ENCODE assay signal across 8 cellular contexts in genomic region chr19:29694669-29695627, GRCh38. TPM values are rescaled to one million over a fixed set of nuclear protein-coding genes. Genes with fewer than 3 reads are reported as not detected.
DNase-seq lines count a peak whose midpoint lies in the region; ATAC-seq and TF ChIP-seq lines count a peak whose summit lies in the region.

No MANE protein-coding gene starts in this region.

- intact Hi-C loops in esophagus squamous epithelium (cut with DNase I), result loop anchor here (10.0 kb wide), 1 partner anchor 80 kb away; no protein-coding TSS in a partner anchor
- intact Hi-C loops in natural killer cell (cut with micrococcal nuclease), result loop anchor here (1.0 kb wide), 1 partner anchor 21 kb away; no protein-coding TSS in a partner anchor

- TF ChIP-seq CTCF in BJ (IDR thresholded peaks at IDR 0.05; ENCODE audit: insufficient read depth, low read depth, low read length), result peak; percentile 97
- TF ChIP-seq CTCF in esophagus squamous epithelium (IDR thresholded peaks at IDR 0.05), result peak; percentile 73 to 82 (median 78)
- TF ChIP-seq CTCF in natural killer cell (IDR thresholded peaks at IDR 0.05), result peak; percentile 86

- DNase-seq in BJ (ENCODE audit: low read depth) (no peak), OCI-M2 (lab: John Stamatoyannopoulos, UW; ENCODE audit: unreplicated experiment) (peak; percentile 89), esophagus squamous epithelium (lab: John Stamatoyannopoulos, UW) (no peak), natural killer cell (peak; percentile 79)
- peak; percentile 81 for DNase-seq in activated T-cell treated with anti-CD3 and anti-CD28 coated beads, Interleukin-2, amount 50 U/mL, for 4 hours
- DNase-seq in stimulated activated naive CD8-positive, alpha-beta T cell treated with anti-CD3 and anti-CD28 coated beads, Interleukin-15, amount 100 ng/mL, for 72 hours, result peak; percentile 80 to 86

- H3K27ac Mint-ChIP-seq in natural killer cell, result peak overlapping the region; percentile 76 to 87
- H3K27ac Mint-ChIP-seq in stimulated activated naive CD8-positive, alpha-beta T cell treated with anti-CD3 and anti-CD28 coated beads, Interleukin-15, amount 100 ng/mL, for 72 hours, result peak overlapping the region; percentile 66 to 87

- peak overlapping the region in 1 of 4 donors; percentile 52 for H3K27ac ChIP-seq in esophagus squamous epithelium

- peaks cover 0 to 11% (median 0%) of the 10 kb centered on the region in 3 donors for H3K9me3 ChIP-seq in esophagus squamous epithelium

- WGBS in esophagus squamous epithelium, 2 donors, result 40 to 61% methylated on average over 7 to 12 of the region's 19 CpGs

- no peaks in the 10 kb centered on the region for H3K36me3 ChIP-seq in BJ (ENCODE audit: control insufficient read depth, insufficient read depth, low read length)
- no peaks in the 10 kb centered on the region for H3K36me3 ChIP-seq in esophagus squamous epithelium

- peaks cover 0 to 12% (median 4%) of the 10 kb centered on the region in 3 donors for H3K4me1 ChIP-seq in esophagus squamous epithelium

- CTCF ChIA-PET in BJ (lab: Yijun Ruan, JAX), result interaction anchor here (0.6 to 3.8 kb wide), 24 partner anchors 10 to 89 kb away, joined by 3 to 32 read pairs (median 4); partner anchors contain the start of genes C19orf12, PLEKHF1 and POP4

- no peak overlapping the region for H3K4me3 Mint-ChIP-seq in activated T-cell treated with anti-CD3 and anti-CD28 coated beads, Interleukin-2, amount 50 U/mL, for 4 hours
- no peak overlapping the region for H3K4me3 Mint-ChIP-seq in natural killer cell
- no peak overlapping the region for H3K4me3 Mint-ChIP-seq in stimulated activated naive CD8-positive, alpha-beta T cell treated with anti-CD3 and anti-CD28 coated beads, Interleukin-15, amount 100 ng/mL, for 72 hours

- H3K27me3 ChIP-seq in BJ (ENCODE audit: control insufficient read depth, insufficient read depth, low read length), result no peaks in the 10 kb centered on the region
- H3K27me3 ChIP-seq in esophagus squamous epithelium, result no peaks in the 10 kb centered on the region

- peaks cover 19% of the 10 kb centered on the region for H3K4me1 Mint-ChIP-seq in activated T-cell treated with anti-CD3 and anti-CD28 coated beads, Interleukin-2, amount 50 U/mL, for 4 hours (ENCODE audit: low read depth)
- peaks cover 28 to 38% of the 10 kb centered on the region in 2 donors for H3K4me1 Mint-ChIP-seq in natural killer cell
- H3K4me1 Mint-ChIP-seq in stimulated activated naive CD8-positive, alpha-beta T cell treated with anti-CD3 and anti-CD28 coated beads, Interleukin-15, amount 100 ng/mL, for 72 hours, result peaks cover 44% of the 10 kb centered on the region

- H3K36me3 Mint-ChIP-seq in activated T-cell treated with anti-CD3 and anti-CD28 coated beads, Interleukin-2, amount 50 U/mL, for 4 hours (ENCODE audit: insufficient read depth), result no peaks in the 10 kb centered on the region
- no peaks in the 10 kb centered on the region for H3K36me3 Mint-ChIP-seq in natural killer cell

- H3K27me3 Mint-ChIP-seq in activated T-cell treated with anti-CD3 and anti-CD28 coated beads, Interleukin-2, amount 50 U/mL, for 4 hours (ENCODE audit: low read depth), result no peaks in the 10 kb centered on the region
- H3K27me3 Mint-ChIP-seq in natural killer cell (ENCODE audit: low read depth in 2 of 2), result no peaks in the 10 kb centered on the region
- H3K27me3 Mint-ChIP-seq in stimulated activated naive CD8-positive, alpha-beta T cell treated with anti-CD3 and anti-CD28 coated beads, Interleukin-15, amount 100 ng/mL, for 72 hours, result no peaks in the 10 kb centered on the region

- H3K9me3 Mint-ChIP-seq in activated T-cell treated with anti-CD3 and anti-CD28 coated beads, Interleukin-2, amount 50 U/mL, for 4 hours, result no peaks in the 10 kb centered on the region
- no peaks in the 10 kb centered on the region for H3K9me3 Mint-ChIP-seq in natural killer cell
- peaks cover 0 to 12% of the 10 kb centered on the region in 2 donors for H3K9me3 Mint-ChIP-seq in stimulated activated naive CD8-positive, alpha-beta T cell treated with anti-CD3 and anti-CD28 coated beads, Interleukin-15, amount 100 ng/mL, for 72 hours

- ATAC-seq in GM19043 (IDR thresholded peaks at IDR 0.05; ENCODE audit: low read depth, unreplicated experiment) (peak; percentile 91), HG03439 (IDR thresholded peaks at IDR 0.05; ENCODE audit: unreplicated experiment) (peak; percentile 84), natural killer cell (peak; percentile 95 to 96 (median 95))
- peak; percentile 99 for ATAC-seq in activated T-cell treated with anti-CD3 and anti-CD28 coated beads, Interleukin-2, amount 50 U/mL, for 4 hours
- ATAC-seq in stimulated activated naive CD8-positive, alpha-beta T cell treated with anti-CD3 and anti-CD28 coated beads, Interleukin-15, amount 100 ng/mL, for 72 hours, result peak; percentile 98

- POLR2A ChIA-PET in BJ (lab: Charles Lee), result no interaction called here

- TF ChIP-seq POLR2A in esophagus squamous epithelium (IDR thresholded peaks at IDR 0.05), result no peak

- H3K4me3 ChIP-seq in BJ (ENCODE audit: low read depth, low read length) (no peak overlapping the region), esophagus squamous epithelium (no peak overlapping the region)

RNA-seq across cellular contexts. Expression of gene C19orf12, which starts 20.1 kb away (rescaled TPM):
- polyA plus RNA-seq in BJ (2011; rRNA removed), result 21.8 and 33.9 TPM in 2 replicates
- 9.7 and 12.2 TPM in 2 replicates for polyA minus RNA-seq in BJ (2011; rRNA and poly(A)+ RNA removed)
- total RNA-seq in activated T-cell treated with anti-CD3 and anti-CD28 coated beads, Interleukin-2, amount 50 U/mL, for 4 hours, result 10 to 100 TPM; 39.3 to 45.7 (median 41.0) TPM
- total RNA-seq in esophagus squamous epithelium (10 to 100 TPM; 11.2 to 21.6 (median 18.3) TPM), natural killer cell (10 to 100 TPM; 33.1 to 52.6 (median 47.5) TPM)

RNA-seq across cellular contexts. Expression of gene PLEKHF1, which starts 29.7 kb away (rescaled TPM):
- polyA plus RNA-seq in BJ (2011; rRNA removed), result 5.3 and 8.7 TPM in 2 replicates
- polyA minus RNA-seq in BJ (2011; rRNA and poly(A)+ RNA removed), result 4.6 and 10.1 TPM in 2 replicates
- total RNA-seq in activated T-cell treated with anti-CD3 and anti-CD28 coated beads, Interleukin-2, amount 50 U/mL, for 4 hours, result 10 to 100 TPM; 16.2 to 20.1 (median 18.4) TPM
- total RNA-seq in esophagus squamous epithelium (10 to 100 TPM in 3 of 4 donors, 1 to 10 TPM in 1; 4.3 to 20.8 (median 17.1) TPM), natural killer cell (10 to 100 TPM; 53.0 to 81.8 (median 53.8) TPM)

Comparison
In these comparisons a context has a peak if more than half of its experiments do, and no peak if none do; other contexts are left out.
1. DNase-seq: peak in OCI-M2 (single experiment), activated T-cell treated with anti-CD3 and anti-CD28 coated beads, Interleukin-2, amount 50 U/mL, for 4 hours (single experiment), natural killer cell (single experiment) and stimulated activated naive CD8-positive, alpha-beta T cell treated with anti-CD3 and anti-CD28 coated beads, Interleukin-15, amount 100 ng/mL, for 72 hours (2 of 2); none in BJ (single experiment) and esophagus squamous epithelium (single experiment).
2. Peak in every context shown above with its lines, with median percentiles within 50 percentile points of each other: CTCF ChIP-seq and ATAC-seq.